In genomic region chr6:3351105-3351676, GRCh38 we compare ENCODE assay signal across 15 cellular contexts.
DNase-seq lines count a peak whose midpoint lies in the region; ATAC-seq, FAIRE-seq and TF ChIP-seq lines count a peak whose summit lies in the region.
"Had no signal": no experiment of that assay in that cellular context is flagged by ENCODE, and none has a peak within 500 bp of the region (broad histone marks: within the 10 kb centered on the region; RNA-seq: fewer than 3 reads in every experiment).

No MANE protein-coding gene starts in this region.

- POLR2A ChIA-PET in CD4-positive, alpha-beta memory T cell (lab: Charles Lee; ENCODE audit: partially characterized antibody) = no interaction called here

- H3K27ac Mint-ChIP-seq in CD4-positive, alpha-beta memory T cell = peak overlapping the region in 3 of 7 donors; percentile 42 to 57 (median 47)
- H3K27ac Mint-ChIP-seq: activated B cell treated with CpG ODN at 0.5 μM for 24 hours; activated T-helper 2 cell treated with anti-CD3 and anti-CD28 coated beads, Interferon-gamma antibody, Interleukin-2, Interleukin-4, amounts not matched to agents 10 μg/mL and 5 μg/mL and 100 μg/mL, durations not matched to agents 14 hours and 24 hours and 36 hours; stimulated activated effector memory CD8-positive, alpha-beta T cell treated with anti-CD3 and anti-CD28 coated beads, Interleukin-12 subunit alpha, Interleukin-12 subunit beta, amount 100 ng/mL, for 72 hours had no signal

- no peak overlapping the region for H3K4me3 ChIP-seq in WERI-Rb-1 (ENCODE audit: low read depth, low read length)
- no peak overlapping the region for H3K4me3 ChIP-seq in CD4-positive, alpha-beta memory T cell (ENCODE audit: low read length in 2 of 2)
- H3K4me3 ChIP-seq: coronary artery, heart right ventricle had no signal

- no peaks in the 10 kb centered on the region; the same call in 1 of the 2 replicates for H3K36me3 ChIP-seq in WERI-Rb-1
- H3K36me3 ChIP-seq in CD4-positive, alpha-beta memory T cell (ENCODE audit: insufficient read depth, low read length) = no peaks in the 10 kb centered on the region
- H3K36me3 ChIP-seq: heart right ventricle had no signal

- peak overlapping the region; percentile 94 for H3K27ac ChIP-seq in WERI-Rb-1
- no peak overlapping the region for H3K27ac ChIP-seq in CD4-positive, alpha-beta memory T cell (ENCODE audit: low read depth, low read length)

- no peak for TF ChIP-seq CTCF in WERI-Rb-1 (IDR thresholded peaks at IDR 0.05; ENCODE audit: low read depth, low read length)

- H3K4me3 Mint-ChIP-seq in CD4-positive, alpha-beta memory T cell = no peak overlapping the region
- H3K4me3 Mint-ChIP-seq: activated B cell treated with CpG ODN at 0.5 μM for 24 hours; stimulated activated effector memory CD8-positive, alpha-beta T cell treated with anti-CD3 and anti-CD28 coated beads, Interleukin-12 subunit alpha, Interleukin-12 subunit beta, amount 100 ng/mL, for 72 hours had no signal

- ATAC-seq in GM18505 (IDR thresholded peaks at IDR 0.05; ENCODE audit: unreplicated experiment) = no peak
- ATAC-seq: HCT116; heart right ventricle; stimulated activated effector memory CD8-positive, alpha-beta T cell treated with anti-CD3 and anti-CD28 coated beads, Interleukin-12 subunit alpha, Interleukin-12 subunit beta, amount 100 ng/mL, for 72 hours had no signal

- no peak for TF ChIP-seq POLR2A in GM18505 (IDR thresholded peaks at IDR 0.05; ENCODE audit: borderline replicate concordance, extremely low read depth, insufficient read depth, insufficient read length)

- DNase-seq in NCI-H1417 (lab: John Stamatoyannopoulos, UW) (peak; percentile 52 to 81 (median 56)), NCI-H1417 treated with DMSO at 0.1 percent for 48 hours (lab: John Stamatoyannopoulos, UW) (no peak), WERI-Rb-1 (peak; percentile 75), midbrain (lab: John Stamatoyannopoulos, UW) (peak; percentile 59), urothelium cell line (ENCODE audit: low spot score) (peak; percentile 15), GOT3 (lab: John Stamatoyannopoulos, UW) (no peak)
- DNase-seq in CD4-positive, alpha-beta memory T cell = no peak
- DNase-seq: 8988T, activated B cell treated with CpG ODN at 0.5 μM for 24 hours, heart right ventricle had no signal

- CTCF ChIA-PET in CD4-positive, alpha-beta memory T cell (lab: Charles Lee; ENCODE audit: partially characterized antibody) = no interaction called here

- no peaks in the 10 kb centered on the region for H3K9me3 ChIP-seq in WERI-Rb-1 (ENCODE audit: severe bottlenecking)
- no peaks in the 10 kb centered on the region for H3K9me3 ChIP-seq in CD4-positive, alpha-beta memory T cell (ENCODE audit: control insufficient read depth in 1 of 2, low read length in 2 of 2)
- H3K9me3 ChIP-seq: heart right ventricle had no signal

- H3K9me3 Mint-ChIP-seq in CD4-positive, alpha-beta memory T cell = peaks cover 0 to 4% (median 0%) of the 10 kb centered on the region in 8 donors
- H3K9me3 Mint-ChIP-seq: activated B cell treated with CpG ODN at 0.5 μM for 24 hours; activated T-helper 2 cell treated with anti-CD3 and anti-CD28 coated beads, Interferon-gamma antibody, Interleukin-2, Interleukin-4, amounts not matched to agents 10 μg/mL and 5 μg/mL and 100 μg/mL, durations not matched to agents 14 hours and 24 hours and 36 hours; stimulated activated effector memory CD8-positive, alpha-beta T cell treated with anti-CD3 and anti-CD28 coated beads, Interleukin-12 subunit alpha, Interleukin-12 subunit beta, amount 100 ng/mL, for 72 hours had no signal

- H3K4me1 Mint-ChIP-seq in CD4-positive, alpha-beta memory T cell = peaks cover 24 to 52% (median 32%) of the 10 kb centered on the region in 4 donors

- peaks cover 0 to 3% of the 10 kb centered on the region in 2 donors for H3K36me3 Mint-ChIP-seq in CD4-positive, alpha-beta memory T cell
- H3K36me3 Mint-ChIP-seq: stimulated activated effector memory CD8-positive, alpha-beta T cell treated with anti-CD3 and anti-CD28 coated beads, Interleukin-12 subunit alpha, Interleukin-12 subunit beta, amount 100 ng/mL, for 72 hours had no signal

- H3K27me3 ChIP-seq in WERI-Rb-1 (ENCODE audit: insufficient read depth, low read depth, severe bottlenecking) = no peaks in the 10 kb centered on the region
- H3K27me3 ChIP-seq in CD4-positive, alpha-beta memory T cell (ENCODE audit: insufficient read depth, low read length) = no peaks in the 10 kb centered on the region
- H3K27me3 ChIP-seq: heart right ventricle had no signal

- FAIRE-seq in urothelium cell line (lab: Jason Lieb, UNC) = no peak

- H3K4me1 ChIP-seq in CD4-positive, alpha-beta memory T cell (ENCODE audit: insufficient read depth, low read length) = peaks cover 26% of the 10 kb centered on the region

- peaks cover 1 to 11% of the 10 kb centered on the region in 2 donors for H3K27me3 Mint-ChIP-seq in CD4-positive, alpha-beta memory T cell

- intact Hi-C loops in CD4-positive, alpha-beta memory T cell (cut with micrococcal nuclease) = loop anchor here (10.0 kb wide), 2 partner anchors 494 to 1424 kb away; partner anchors contain the start of genes CDYL and FAM50B

Comparison
In these comparisons a context has a peak if more than half of its experiments do, and no peak if none do; other contexts are left out.
1. DNase-seq: peak in NCI-H1417 (3 of 3), WERI-Rb-1 (single experiment), midbrain (single experiment) and urothelium cell line (single experiment); none in NCI-H1417 treated with DMSO at 0.1 percent for 48 hours (single experiment), GOT3 (single experiment) and CD4-positive, alpha-beta memory T cell (0 of 5).